In genomic region chrX:43005561-43005960, GRCh38 we compare ENCODE assay signal across 19 cellular contexts.
"Had no signal": no experiment of that assay in that cellular context is flagged by ENCODE, and none has a peak within 500 bp of the region (broad histone marks: within the 10 kb centered on the region; RNA-seq: fewer than 3 reads in every experiment).

No MANE protein-coding gene starts in this region.

- H3K36me3 ChIP-seq: breast epithelium, gastroesophageal sphincter, pancreas, right atrium auricular region, spleen, thoracic aorta had no signal

- ATAC-seq: gastroesophageal sphincter, left colon, mucosa of descending colon, pancreas, psoas muscle had no signal

- DNase-seq: activated CD4-positive, alpha-beta T cell treated with anti-CD3 and anti-CD28 coated beads, Interleukin-2, amount 10 ng/mL, durations not matched to agents 7 days and 5 days; activated naive CD8-positive, alpha-beta T cell treated with anti-CD3 and anti-CD28 coated beads for 36 hours; activated T-cell treated with anti-CD3 and anti-CD28 coated beads, Interleukin-2, amount 50 U/mL, for 1 hour; left colon; mucosa of descending colon; nephron progenitor cell; pancreas; psoas muscle; spleen; stimulated activated CD4-positive, alpha-beta T cell treated with anti-CD3 and anti-CD28 coated beads, Interleukin-4, amount 100 ng/mL, for 24 hours; stimulated activated naive CD4-positive, alpha-beta T cell treated with Interleukin-2 at 50 U/mL for 16 hours; T1000 had no signal

- H3K4me1 ChIP-seq: breast epithelium, gastroesophageal sphincter, pancreas, psoas muscle, right atrium auricular region had no signal

- H3K27me3 ChIP-seq: gastroesophageal sphincter, pancreas, right atrium auricular region, spleen had no signal

- FAIRE-seq: keratinocyte had no signal

- H3K9me3 ChIP-seq: gastroesophageal sphincter, mucosa of descending colon, pancreas, psoas muscle, right atrium auricular region, spleen, thoracic aorta had no signal

- H3K4me3 ChIP-seq: breast epithelium, coronary artery, gastroesophageal sphincter, mucosa of descending colon, pancreas, psoas muscle, right atrium auricular region, spleen, thoracic aorta had no signal

- H3K27ac ChIP-seq: breast epithelium, coronary artery, epithelial cell of prostate, gastroesophageal sphincter, pancreas, psoas muscle, right atrium auricular region, spleen, thoracic aorta had no signal
